In genomic region chr20:1005452-1006027, GRCh38 we compare ENCODE assay signal across 8 cellular contexts. TPM values are rescaled to one million over a fixed set of nuclear protein-coding genes. Genes with fewer than 3 reads are reported as not detected.
A peak's percentile ranks its signal among the peaks of the same experiment; 100 is the strongest.
DNase-seq lines count a peak whose midpoint lies in the region; ATAC-seq and TF ChIP-seq lines count a peak whose summit lies in the region.

No MANE protein-coding gene starts in this region.

- H3F3A ChIP-seq in GM23338 (replicated peaks; ENCODE audit: low read depth): no peaks in the 10 kb centered on the region

- H3K4me2 ChIP-seq in DND-41 (ENCODE audit: insufficient read depth, low read length): no peak overlapping the region
- peak overlapping the region; percentile 49; the same call in 1 of the 2 replicates for H3K4me2 ChIP-seq in GM23338

- H3K4me1 Mint-ChIP-seq in GM23338: peaks cover 24% of the 10 kb centered on the region
- peaks cover 7% of the 10 kb centered on the region for H3K4me1 Mint-ChIP-seq in activated T-cell treated with anti-CD3 and anti-CD28 coated beads, Interleukin-2, amount 50 U/mL, for 72 hours (ENCODE audit: low read depth)
- peaks cover 11% of the 10 kb centered on the region for H3K4me1 Mint-ChIP-seq in memory B cell
- H3K4me1 Mint-ChIP-seq in type B pancreatic cell (ENCODE audit: unreplicated experiment): peaks cover 7% of the 10 kb centered on the region

- H3K27ac ChIP-seq in DND-41 (ENCODE audit: low read length) (no peak overlapping the region), GM23338 (ENCODE audit: low read depth) (no peak overlapping the region)

- H3K27me3 Mint-ChIP-seq in GM23338 (ENCODE audit: insufficient read depth, low read depth, poor library complexity) (peaks cover 20% of the 10 kb centered on the region), memory B cell (peaks cover 24% of the 10 kb centered on the region), type B pancreatic cell (peaks cover 54% of the 10 kb centered on the region)
- peaks cover 54% of the 10 kb centered on the region for H3K27me3 Mint-ChIP-seq in activated T-cell treated with anti-CD3 and anti-CD28 coated beads, Interleukin-2, amount 50 U/mL, for 72 hours (ENCODE audit: low read depth)

- no peaks in the 10 kb centered on the region for H3K79me2 ChIP-seq in DND-41 (ENCODE audit: insufficient read depth, low read length)
- H3K79me2 ChIP-seq in GM23338 (replicated peaks; ENCODE audit: insufficient read depth): no peaks in the 10 kb centered on the region

- H2AFZ ChIP-seq in DND-41 (ENCODE audit: low read depth, low read length) (peak overlapping the region; percentile 13; the same call in 1 of the 2 replicates), GM23338 (no peak overlapping the region)

- H3K9me3 Mint-ChIP-seq in GM23338 (no peaks in the 10 kb centered on the region; the same call in 1 of the 3 replicates), memory B cell (no peaks in the 10 kb centered on the region), type B pancreatic cell (no peaks in the 10 kb centered on the region)
- H3K9me3 Mint-ChIP-seq in activated T-cell treated with anti-CD3 and anti-CD28 coated beads, Interleukin-2, amount 50 U/mL, for 72 hours: no peaks in the 10 kb centered on the region

- H3K36me3 ChIP-seq in DND-41 (ENCODE audit: insufficient read depth, low read length): no peaks in the 10 kb centered on the region
- H3K36me3 ChIP-seq in GM23338 (ENCODE audit: insufficient read depth): no peaks in the 10 kb centered on the region

- H4K20me1 ChIP-seq in DND-41 (ENCODE audit: insufficient read depth, low read length): no peaks in the 10 kb centered on the region
- H4K20me1 ChIP-seq in GM23338 (replicated peaks; ENCODE audit: insufficient read depth): no peaks in the 10 kb centered on the region

- H3K4me1 ChIP-seq in DND-41 (ENCODE audit: insufficient read depth, low read length): no peaks in the 10 kb centered on the region
- H3K4me1 ChIP-seq in GM23338 (ENCODE audit: insufficient read depth): peaks cover 10% of the 10 kb centered on the region

- H3K9me2 ChIP-seq in GM23338 (ENCODE audit: insufficient read depth): 0 out of 2 replicates have a peak, but pooled peaks cover 6% of the 10 kb centered on the region

- DNase-seq in DND-41 (peak; percentile 24), GM23338 (ENCODE audit: low spot score) (peak; percentile 92), NCI-H2196 treated with DMSO at 0.1 percent for 48 hours (lab: John Stamatoyannopoulos, UW; ENCODE audit: unreplicated experiment) (peak; percentile 4), memory B cell (ENCODE audit: low spot score in 2 of 2) (no peak), type B pancreatic cell (ENCODE audit: extremely low spot score, unreplicated experiment) (no peak)
- peak; percentile 33 to 39 for DNase-seq in activated T-cell treated with anti-CD3 and anti-CD28 coated beads, Interleukin-2, amount 50 U/mL, for 72 hours

- H3K36me3 Mint-ChIP-seq in GM23338 (ENCODE audit: low read depth) (no peaks in the 10 kb centered on the region; the same call in 2 of the 3 replicates), memory B cell (peaks cover 3% of the 10 kb centered on the region), type B pancreatic cell (no peaks in the 10 kb centered on the region)
- no peaks in the 10 kb centered on the region for H3K36me3 Mint-ChIP-seq in activated T-cell treated with anti-CD3 and anti-CD28 coated beads, Interleukin-2, amount 50 U/mL, for 72 hours (ENCODE audit: insufficient read depth in 2 of 2)

- no peak overlapping the region for H3K4me3 Mint-ChIP-seq in GM23338
- no peak overlapping the region for H3K4me3 Mint-ChIP-seq in activated T-cell treated with anti-CD3 and anti-CD28 coated beads, Interleukin-2, amount 50 U/mL, for 72 hours
- no peak overlapping the region for H3K4me3 Mint-ChIP-seq in memory B cell
- no peak overlapping the region for H3K4me3 Mint-ChIP-seq in type B pancreatic cell

- H3K9me3 ChIP-seq in DND-41 (ENCODE audit: insufficient read depth, low read length, severe bottlenecking): no peaks in the 10 kb centered on the region

- H3K4me3 ChIP-seq in DND-41 (ENCODE audit: low read depth in 1 of 2, low read length in 2 of 2) (no peak overlapping the region), GM23338 (0 out of 2 replicates have a peak overlapping the region, but pooled peaks have one; percentile 29)

- H3K27me3 ChIP-seq in DND-41 (ENCODE audit: insufficient read depth, low read length, poor library complexity) (no peaks in the 10 kb centered on the region), GM23338 (ENCODE audit: insufficient read depth) (peaks cover 22% of the 10 kb centered on the region)

- H3K27ac Mint-ChIP-seq in GM23338: no peak overlapping the region
- H3K27ac Mint-ChIP-seq in activated T-cell treated with anti-CD3 and anti-CD28 coated beads, Interleukin-2, amount 50 U/mL, for 72 hours: no peak overlapping the region
- no peak overlapping the region for H3K27ac Mint-ChIP-seq in memory B cell
- no peak overlapping the region for H3K27ac Mint-ChIP-seq in type B pancreatic cell

- ATAC-seq in DND-41 (ENCODE audit: insufficient read depth, low read depth): peak; percentile 82
- ATAC-seq in GM23338: peak; percentile 92
- ATAC-seq in activated T-cell treated with anti-CD3 and anti-CD28 coated beads, Interleukin-2, amount 50 U/mL, for 72 hours (replicated peaks in 1 of 2): peak; percentile 90 to 94
- peak; percentile 70 for ATAC-seq in memory B cell (ENCODE audit: low read depth)
- no peak for ATAC-seq in GM18520 (IDR thresholded peaks at IDR 0.05; ENCODE audit: unreplicated experiment)
- ATAC-seq in GM19397 (IDR thresholded peaks at IDR 0.05; ENCODE audit: unreplicated experiment): no peak

- H3K9ac ChIP-seq in DND-41 (ENCODE audit: low read depth, low read length): no peak overlapping the region

- TF ChIP-seq CTCF in DND-41 (IDR thresholded peaks at IDR 0.05; ENCODE audit: borderline replicate concordance, extremely low read depth, low read length, poor library complexity, severe bottlenecking) (no peak), GM23338 (conservative IDR thresholded peaks at IDR 0.05; ENCODE audit: low read depth in 2 of 2) (no peak), type B pancreatic cell (conservative IDR thresholded peaks at IDR 0.05) (no peak)

TF ChIP-seq in GM23338, 12 proteins besides CTCF, POLR2A, EP300 and RAD21:
- no peak for TF ChIP-seq REST (IDR thresholded peaks at IDR 0.05; ENCODE audit: unreplicated experiment)
- TF ChIP-seq ETS1 (IDR thresholded peaks at IDR 0.05): peak; percentile 72
TF ChIP-seq in GM23338: peak in this region for 1.

RNA-seq across cellular contexts. Expression of gene RSPO4, which starts 3.4 kb away (rescaled TPM):
- 0.74 and 2.8 TPM in 2 replicates for total RNA-seq in GM23338 (2014; rRNA removed; shearing (Covaris generic))
- 3.6 and 4.5 TPM in 2 replicates for polyA plus RNA-seq in GM23338 (2016; fragmentation: Nextera tagmentation; extraction: Ambion mirVana)
- total RNA-seq in activated T-cell treated with anti-CD3 and anti-CD28 coated beads, Interleukin-2, amount 50 U/mL, for 72 hours: under 1 TPM in 1 of 2 donors, not detected in 1; 0.12 TPM
- 0.19 and 2.4 TPM in 2 replicates for total RNA-seq in type B pancreatic cell (ENCODE audit: low replicate concordance)

Comparison
In these comparisons a context has a peak if more than half of its experiments do, and no peak if none do; other contexts are left out.
1. ATAC-seq: peak in DND-41 (single experiment), GM23338 (single experiment), activated T-cell treated with anti-CD3 and anti-CD28 coated beads, Interleukin-2, amount 50 U/mL, for 72 hours (2 of 2) and memory B cell (single experiment); none in GM18520 (single experiment) and GM19397 (single experiment).
2. DNase-seq: peak in DND-41 (single experiment), GM23338 (single experiment), NCI-H2196 treated with DMSO at 0.1 percent for 48 hours (single experiment) and activated T-cell treated with anti-CD3 and anti-CD28 coated beads, Interleukin-2, amount 50 U/mL, for 72 hours (2 of 2); none in memory B cell (0 of 2) and type B pancreatic cell (single experiment).